25 cellular contexts compared by ENCODE assay signal in the genomic region with DNA sequence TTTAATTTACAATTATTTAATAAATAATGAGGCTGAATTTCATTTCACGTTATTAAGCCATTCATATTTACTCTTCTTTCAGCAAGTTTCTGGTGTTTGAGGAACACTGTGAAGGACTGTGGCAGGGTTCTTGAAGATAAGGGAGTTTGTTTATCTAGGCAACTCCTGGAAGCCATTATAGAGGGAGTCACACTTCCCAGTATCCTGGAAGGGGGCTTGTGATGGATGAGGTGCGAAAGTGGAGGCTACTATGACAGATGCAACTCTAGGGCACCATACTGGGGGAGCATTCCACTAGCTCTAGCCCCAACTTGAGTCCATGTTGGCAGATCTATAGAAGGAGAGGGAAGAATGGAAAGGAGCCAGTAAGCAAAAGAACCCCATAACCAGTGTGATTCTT.
"Had no signal": no experiment of that assay in that cellular context is flagged by ENCODE, and none has a peak within 500 bp of the region (broad histone marks: within the 10 kb centered on the region; RNA-seq: fewer than 3 reads in every experiment).

No MANE protein-coding gene starts in this region.

- H3K9me3 ChIP-seq: ascending aorta, left ventricle myocardium inferior, right atrium auricular region, testis, transverse colon had no signal

- H3K36me3 ChIP-seq: ascending aorta, left ventricle myocardium inferior, right atrium auricular region, transverse colon had no signal

- H3K27ac Mint-ChIP-seq: activated naive CD4-positive, alpha-beta T cell treated with anti-CD3 and anti-CD28 coated beads for 36 hours; activated naive CD8-positive, alpha-beta T cell treated with anti-CD3 and anti-CD28 coated beads, Interleukin-2, amount 10 ng/mL, durations not matched to agents 7 days and 5 days; activated T-cell treated with anti-CD3 and anti-CD28 coated beads, Interleukin-2, amount 50 U/mL, for 72 hours; brain; nephron; T-cell; T-helper 2 cell treated with Interferon-gamma antibody and Interleukin-4, amounts not matched to agents 5 μg/mL and 100 μg/mL, for 36 hours had no signal

- ATAC-seq: activated T-cell treated with anti-CD3 and anti-CD28 coated beads, Interleukin-2, amount 50 U/mL, for 72 hours; esophagus mucosa; T-cell had no signal

- H3K4me3 Mint-ChIP-seq: activated naive CD4-positive, alpha-beta T cell treated with anti-CD3 and anti-CD28 coated beads for 36 hours; activated naive CD8-positive, alpha-beta T cell treated with anti-CD3 and anti-CD28 coated beads, Interleukin-2, amount 10 ng/mL, durations not matched to agents 7 days and 5 days; activated T-cell treated with anti-CD3 and anti-CD28 coated beads, Interleukin-2, amount 50 U/mL, for 72 hours; brain; nephron; T-cell; T-helper 2 cell treated with Interferon-gamma antibody and Interleukin-4, amounts not matched to agents 5 μg/mL and 100 μg/mL, for 36 hours had no signal

- H3K27ac ChIP-seq: ascending aorta, left ventricle myocardium inferior, right atrium auricular region, testis, transverse colon had no signal

- H3K4me3 ChIP-seq: ascending aorta, left ventricle myocardium inferior, right atrium auricular region, testis, transverse colon had no signal

- H3K27me3 Mint-ChIP-seq: activated naive CD8-positive, alpha-beta T cell treated with anti-CD3 and anti-CD28 coated beads, Interleukin-2, amount 10 ng/mL, durations not matched to agents 7 days and 5 days; brain; T-cell had no signal

- H3K9me3 Mint-ChIP-seq: activated naive CD4-positive, alpha-beta T cell treated with anti-CD3 and anti-CD28 coated beads for 36 hours; activated naive CD8-positive, alpha-beta T cell treated with anti-CD3 and anti-CD28 coated beads, Interleukin-2, amount 10 ng/mL, durations not matched to agents 7 days and 5 days; activated T-cell treated with anti-CD3 and anti-CD28 coated beads, Interleukin-2, amount 50 U/mL, for 72 hours; brain; nephron; T-cell; T-helper 2 cell treated with Interferon-gamma antibody and Interleukin-4, amounts not matched to agents 5 μg/mL and 100 μg/mL, for 36 hours had no signal

- DNase-seq: activated CD4-positive, alpha-beta T cell treated with anti-CD3 and anti-CD28 coated beads for 4 hours; activated CD4-positive, alpha-beta T cell treated with anti-CD3 and anti-CD28 coated beads, Interleukin-2, amount 50 U/mL, for 4 hours; activated CD4-positive, CD25-positive, alpha-beta regulatory T cell; activated naive CD4-positive, alpha-beta T cell treated with anti-CD3 and anti-CD28 coated beads for 36 hours; activated naive CD8-positive, alpha-beta T cell treated with anti-CD3 and anti-CD28 coated beads, Interleukin-2, amount 10 ng/mL, durations not matched to agents 7 days and 5 days; activated T-cell treated with anti-CD3 and anti-CD28 coated beads for 4 hours; activated T-cell treated with anti-CD3 and anti-CD28 coated beads, Interleukin-2, amount 50 U/mL, for 72 hours; cortex of kidney; foreskin fibroblast; head of caudate nucleus; hypothalamus; kidney glomerular epithelial cell; left ventricle myocardium inferior; stimulated activated CD4-positive, alpha-beta T cell treated with anti-CD3 and anti-CD28 coated beads, Interleukin-15, amount 100 ng/mL, for 24 hours; stimulated activated CD4-positive, alpha-beta T cell treated with anti-CD3 and anti-CD28 coated beads, Interleukin-2, amount 100 ng/mL, for 24 hours; stimulated activated naive CD4-positive, alpha-beta T cell; T-cell; testis; transverse colon had no signal

- H3K27me3 ChIP-seq: ascending aorta, right atrium auricular region, testis, transverse colon had no signal

- H3K4me1 ChIP-seq: left ventricle myocardium inferior, right atrium auricular region, testis had no signal
